ENCODE assay signal across 24 cellular contexts in the genomic region with DNA sequence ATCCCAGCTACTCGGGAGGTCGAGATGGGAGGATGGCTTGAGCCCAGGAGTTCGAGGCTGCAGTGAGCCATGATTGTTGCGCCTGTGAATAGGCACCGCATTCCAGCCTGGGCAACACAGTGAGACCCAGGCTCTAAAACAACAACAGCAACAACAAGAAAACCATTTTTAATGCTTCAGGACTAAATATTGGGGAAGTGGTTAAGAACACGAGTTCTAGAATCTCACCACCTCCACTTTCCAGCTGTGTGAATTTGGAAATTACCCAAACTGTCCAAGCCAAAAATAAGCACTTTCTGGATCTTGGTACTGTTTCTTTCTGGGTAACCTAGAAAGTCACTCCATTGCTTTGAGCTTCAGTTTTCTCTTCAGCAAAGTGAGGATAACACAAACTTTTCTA.
DNase-seq lines count a peak whose midpoint lies in the region; ATAC-seq, FAIRE-seq and TF ChIP-seq lines count a peak whose summit lies in the region.
"Had no signal": no experiment of that assay in that cellular context is flagged by ENCODE, and none has a peak within 500 bp of the region (broad histone marks: within the 10 kb centered on the region; RNA-seq: fewer than 3 reads in every experiment).

No MANE protein-coding gene starts in this region.

- H3K27me3 ChIP-seq in GM12878 (replicated peaks in 1 of 2; ENCODE audit: control insufficient read depth in 2 of 2, insufficient read depth in 2 of 2, low read length in 1 of 2): no peaks in the 10 kb centered on the region
- H3K27me3 ChIP-seq: BE2C had no signal

- no peak overlapping the region for H3K27ac Mint-ChIP-seq in T-cell
- H3K27ac Mint-ChIP-seq: CD14-positive monocyte; CD4-positive, alpha-beta memory T cell; CD4-positive, CD25-positive, alpha-beta regulatory T cell; CD8-positive, alpha-beta memory T cell had no signal

- TF ChIP-seq POLR2A in GM12891 (IDR thresholded peaks at IDR 0.05; ENCODE audit: low read depth, low read length) (no peak), GM12878 (IDR thresholded peaks at IDR 0.05; ENCODE audit: low read depth, low read length) (no peak)

- in situ Hi-C loops in GM12878 (cut with MboI): no loop called here

- peak overlapping the region; percentile 7; the same call in 1 of the 2 replicates for H3K4me2 ChIP-seq in GM12878 (ENCODE audit: control insufficient read depth, insufficient read depth)
- H3K4me2 ChIP-seq: BLaER1 had no signal

- H3K4me1 ChIP-seq in GM12878 (ENCODE audit: control insufficient read depth, insufficient read depth, low read length): no peaks in the 10 kb centered on the region
- H3K4me1 ChIP-seq: BE2C, BLaER1 had no signal

- no peak overlapping the region for H2AFZ ChIP-seq in GM12878 (ENCODE audit: control insufficient read depth, low read depth, low read length)

- WGBS in GM12878 (ENCODE audit: insufficient coverage, insufficient replicate concordance, low lambda C conversion rate, missing lambda C conversion rate): 63% methylated on average over 6 of the region's 6 CpGs

- H3K36me3 ChIP-seq in GM12878 (ENCODE audit: control insufficient read depth in 2 of 2, insufficient read depth in 2 of 2, low read length in 1 of 2): no peaks in the 10 kb centered on the region
- H3K36me3 ChIP-seq: BE2C, BLaER1 had no signal

- no peak overlapping the region for H3K4me3 Mint-ChIP-seq in T-cell
- H3K4me3 Mint-ChIP-seq: CD14-positive monocyte; CD4-positive, alpha-beta memory T cell; CD4-positive, CD25-positive, alpha-beta regulatory T cell; CD8-positive, alpha-beta memory T cell had no signal

- CTCF ChIA-PET in GM12878 (lab: Yijun Ruan, JAX): no interaction called here
- CTCF ChIA-PET in T-cell (lab: Charles Lee): no interaction called here

- peaks cover 0 to 9% (median 0%) of the 10 kb centered on the region in 3 donors for H3K9me3 Mint-ChIP-seq in T-cell

- intact Hi-C loops in GM12878 (cut with micrococcal nuclease; ENCODE audit: unreplicated experiment): no loop called here

- H3K36me3 Mint-ChIP-seq in T-cell: no peaks in the 10 kb centered on the region
- H3K36me3 Mint-ChIP-seq: CD4-positive, alpha-beta memory T cell; CD4-positive, CD25-positive, alpha-beta regulatory T cell; CD8-positive, alpha-beta memory T cell had no signal

- BruUV-seq in GM12878 (replicated peaks; lab: Mats Ljungman, UMichigan): no TSS peak

- no peaks in the 10 kb centered on the region; the same call in 2 of the 3 replicates for H3K9me3 ChIP-seq in GM12878 (replicated peaks; ENCODE audit: control insufficient read depth, insufficient read depth, low read length)
- H3K9me3 ChIP-seq: BE2C, BLaER1 had no signal

- H4K20me1 ChIP-seq in GM12878 (ENCODE audit: control insufficient read depth, insufficient read depth): no peaks in the 10 kb centered on the region
- H4K20me1 ChIP-seq: BLaER1 had no signal

- POLR2A ChIA-PET in GM12878 (lab: Charles Lee) (no interaction called here), T-cell (lab: Charles Lee) (no interaction called here)

- H3K27ac ChIP-seq in GM12878 (ENCODE audit: control insufficient read depth, insufficient read depth): no peak overlapping the region
- H3K27ac ChIP-seq: BLaER1 had no signal

- H3K79me2 ChIP-seq in GM12878 (ENCODE audit: control insufficient read depth, insufficient read depth, low read length): no peaks in the 10 kb centered on the region

- no peak overlapping the region for H3K4me3 ChIP-seq in GM12878
- H3K4me3 ChIP-seq: BLaER1 had no signal

- RAD21 ChIA-PET in GM12878 (lab: Charles Lee; ENCODE audit: unreplicated experiment): no interaction called here

- ATAC-seq in GM12878: peak; percentile 11
- ATAC-seq in T-cell (replicated peaks in 1 of 4): no peak

- no peak overlapping the region for H3K9ac ChIP-seq in GM12878 (ENCODE audit: control insufficient read depth, insufficient read depth, low read length)
- H3K9ac ChIP-seq: BLaER1 had no signal

- SMC1A ChIA-PET in GM12878 (lab: Charles Lee; ENCODE audit: uncharacterized antibody, unreplicated experiment): interaction anchor here (1.5 kb wide), 1 partner anchor 19 kb away, joined by 4 read pairs; no protein-coding TSS in a partner anchor

- no peaks in the 10 kb centered on the region for H3K4me1 Mint-ChIP-seq in T-cell
- H3K4me1 Mint-ChIP-seq: CD14-positive monocyte; CD4-positive, alpha-beta memory T cell; CD4-positive, CD25-positive, alpha-beta regulatory T cell; CD8-positive, alpha-beta memory T cell had no signal

- no peak for TF ChIP-seq RAD21 in GM12878 (IDR thresholded peaks at IDR 0.05; ENCODE audit: insufficient read depth, low read depth, low read length)

- no peak for TF ChIP-seq CTCF in GM12878 (IDR thresholded peaks at IDR 0.05 in 2 of 3, conservative IDR thresholded peaks at IDR 0.05 in 1 of 3; ENCODE audit: control insufficient read depth in 2 of 3, extremely low read depth in 1 of 3, insufficient read depth in 1 of 3, low read depth in 3 of 3, low read length in 3 of 3)

- TF ChIP-seq EP300 in GM12878 (IDR thresholded peaks at IDR 0.05; ENCODE audit: borderline replicate concordance in 1 of 2, control insufficient read depth in 1 of 2, low read depth in 2 of 2, low read length in 2 of 2): no peak

- FAIRE-seq in GM12891 (lab: Jason Lieb, UNC): no peak
- no peak for FAIRE-seq in GM12878 (lab: Jason Lieb, UNC)
- FAIRE-seq: A204.1, G401.6, GM12892, GM18507 had no signal

- DNase-seq in GM12891 (ENCODE audit: insufficient read length, low spot score) (no peak), GM12878 (ENCODE audit: low read depth, low spot score) (no peak), DMS79 treated with DMSO at 0.1 percent for 48 hours (lab: John Stamatoyannopoulos, UW) (no peak), T-cell (no peak)
- DNase-seq in stimulated activated CD4-positive, alpha-beta T cell treated with anti-CD3 and anti-CD28 coated beads, Interleukin-12 subunit alpha, Interleukin-12 subunit beta, amount 100 ng/mL, for 4 hours: no peak
- DNase-seq: 8988T; ACHN; BE2C; C1 segment of cervical spinal cord; CD4-positive, alpha-beta memory T cell; CD4-positive, CD25-positive, alpha-beta regulatory T cell; CD8-positive, alpha-beta memory T cell; COR-L47; DMS 273 treated with DMSO at 0.1 percent for 48 hours; DMS153; DMS53; DMS79; GF-D8 had no signal

- H3K27me3 Mint-ChIP-seq in T-cell: peaks cover 0 to 4% of the 10 kb centered on the region in 2 donors
- H3K27me3 Mint-ChIP-seq: CD4-positive, alpha-beta memory T cell; CD4-positive, CD25-positive, alpha-beta regulatory T cell had no signal

TF ChIP-seq in GM12891, 5 proteins besides CTCF, POLR2A, EP300 and RAD21:
- TF ChIP-seq POLR2AphosphoS5 (IDR thresholded peaks at IDR 0.05; ENCODE audit: low read depth, low read length) (no peak), SPI1 (IDR thresholded peaks at IDR 0.05; ENCODE audit: low read depth, low read length) (peak; percentile 62), PAX5 (IDR thresholded peaks at IDR 0.05; ENCODE audit: insufficient read depth, low read length, severe bottlenecking) (no peak), TAF1 (IDR thresholded peaks at IDR 0.05; ENCODE audit: low read depth, low read length) (no peak), POU2F2 (IDR thresholded peaks at IDR 0.05; ENCODE audit: low read depth, low read length) (no peak)
TF ChIP-seq in GM12891: peak in this region for 1.

TF ChIP-seq in GM12878, 131 proteins besides CTCF, POLR2A, EP300 and RAD21:
- TF ChIP-seq SP1 (IDR thresholded peaks at IDR 0.05; ENCODE audit: low read depth, low read length) (no peak), RUNX3 (IDR thresholded peaks at IDR 0.05; ENCODE audit: low read length) (0 out of 2 replicates have a peak, but pooled peaks have one; percentile 23), EGR1 (IDR thresholded peaks at IDR 0.05; ENCODE audit: borderline replicate concordance in 1 of 2, low read depth in 2 of 2, low read length in 2 of 2) (no peak), CHD2 (IDR thresholded peaks at IDR 0.05; ENCODE audit: borderline replicate concordance, low read depth, low read length) (no peak), SPI1 (IDR thresholded peaks at IDR 0.05; ENCODE audit: borderline replicate concordance, insufficient read depth, low read depth, low read length) (peak; percentile 54; the same call in 1 of the 2 replicates), NFIC (IDR thresholded peaks at IDR 0.05; ENCODE audit: low read depth, low read length) (no peak), ZNF24 (IDR thresholded peaks at IDR 0.05) (no peak), ETV6 (conservative IDR thresholded peaks at IDR 0.05 in 1 of 2, IDR thresholded peaks at IDR 0.05 in 1 of 2; ENCODE audit: borderline replicate concordance in 1 of 2, low read depth in 1 of 2) (no peak), MTA2 (IDR thresholded peaks at IDR 0.05; ENCODE audit: low read depth) (no peak), RFX5 (IDR thresholded peaks at IDR 0.05; ENCODE audit: low read depth, low read length) (no peak), CEBPB (IDR thresholded peaks at IDR 0.05; ENCODE audit: borderline replicate concordance in 1 of 2, low read depth in 2 of 2, low read length in 2 of 2) (no peak), SREBF2 (IDR thresholded peaks at IDR 0.05; ENCODE audit: low read length) (no peak), MYC (IDR thresholded peaks at IDR 0.05; ENCODE audit: insufficient read depth, insufficient read length, insufficient replicate concordance, low read length, severe bottlenecking) (no peak), BMI1 (IDR thresholded peaks at IDR 0.05; ENCODE audit: borderline replicate concordance) (no peak)
- TF ChIP-seq, protein P1, sequence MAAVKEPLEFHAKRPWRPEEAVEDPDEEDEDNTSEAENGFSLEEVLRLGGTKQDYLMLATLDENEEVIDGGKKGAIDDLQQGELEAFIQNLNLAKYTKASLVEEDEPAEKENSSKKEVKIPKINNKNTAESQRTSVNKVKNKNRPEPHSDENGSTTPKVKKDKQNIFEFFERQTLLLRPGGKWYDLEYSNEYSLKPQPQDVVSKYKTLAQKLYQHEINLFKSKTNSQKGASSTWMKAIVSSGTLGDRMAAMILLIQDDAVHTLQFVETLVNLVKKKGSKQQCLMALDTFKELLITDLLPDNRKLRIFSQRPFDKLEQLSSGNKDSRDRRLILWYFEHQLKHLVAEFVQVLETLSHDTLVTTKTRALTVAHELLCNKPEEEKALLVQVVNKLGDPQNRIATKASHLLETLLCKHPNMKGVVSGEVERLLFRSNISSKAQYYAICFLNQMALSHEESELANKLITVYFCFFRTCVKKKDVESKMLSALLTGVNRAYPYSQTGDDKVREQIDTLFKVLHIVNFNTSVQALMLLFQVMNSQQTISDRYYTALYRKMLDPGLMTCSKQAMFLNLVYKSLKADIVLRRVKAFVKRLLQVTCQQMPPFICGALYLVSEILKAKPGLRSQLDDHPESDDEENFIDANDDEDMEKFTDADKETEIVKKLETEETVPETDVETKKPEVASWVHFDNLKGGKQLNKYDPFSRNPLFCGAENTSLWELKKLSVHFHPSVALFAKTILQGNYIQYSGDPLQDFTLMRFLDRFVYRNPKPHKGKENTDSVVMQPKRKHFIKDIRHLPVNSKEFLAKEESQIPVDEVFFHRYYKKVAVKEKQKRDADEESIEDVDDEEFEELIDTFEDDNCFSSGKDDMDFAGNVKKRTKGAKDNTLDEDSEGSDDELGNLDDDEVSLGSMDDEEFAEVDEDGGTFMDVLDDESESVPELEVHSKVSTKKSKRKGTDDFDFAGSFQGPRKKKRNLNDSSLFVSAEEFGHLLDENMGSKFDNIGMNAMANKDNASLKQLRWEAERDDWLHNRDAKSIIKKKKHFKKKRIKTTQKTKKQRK (IDR thresholded peaks at IDR 0.05; ENCODE audit: low read depth, low read length): no peak
